In genomic region chr3:114333180-114333922, GRCh38 we compare ENCODE assay signal across 15 cellular contexts. TPM values are rescaled to one million over a fixed set of nuclear protein-coding genes. Genes with fewer than 3 reads are reported as not detected.
DNase-seq lines count a peak whose midpoint lies in the region; ATAC-seq and TF ChIP-seq lines count a peak whose summit lies in the region.
"Had no signal": no experiment of that assay in that cellular context is flagged by ENCODE, and none has a peak within 500 bp of the region (broad histone marks: within the 10 kb centered on the region; RNA-seq: fewer than 3 reads in every experiment).

No MANE protein-coding gene starts in this region.

- no peaks in the 10 kb centered on the region for H3K9me3 ChIP-seq in WERI-Rb-1 (ENCODE audit: severe bottlenecking)
- H3K9me3 ChIP-seq: transverse colon had no signal

- H3K27me3 ChIP-seq in WERI-Rb-1 (ENCODE audit: insufficient read depth, low read depth, severe bottlenecking) = no peaks in the 10 kb centered on the region
- H3K27me3 ChIP-seq: transverse colon had no signal

- POLR2A ChIA-PET in activated CD4-positive, alpha-beta memory T cell treated with anti-CD3 and anti-CD28 coated beads for 36 hours (lab: Charles Lee) = interaction anchor here (1.0 to 1.5 kb wide), 2 partner anchors 12 to 37 kb away, joined by 3 to 7 read pairs; no protein-coding TSS in a partner anchor

- CTCF ChIA-PET in activated CD4-positive, alpha-beta memory T cell treated with anti-CD3 and anti-CD28 coated beads for 36 hours (lab: Charles Lee) = interaction anchor here (0.7 to 4.7 kb wide), 6 partner anchors 9 to 50 kb away, joined by 3 to 34 read pairs (median 5); no protein-coding TSS in a partner anchor

- no peak overlapping the region for H3K27ac ChIP-seq in WERI-Rb-1
- H3K27ac ChIP-seq: transverse colon had no signal

- DNase-seq in activated T-cell treated with anti-CD3 and anti-CD28 coated beads, Interleukin-2, amount 50 U/mL, for 72 hours = no peak
- DNase-seq in activated T-cell treated with anti-CD3 and anti-CD28 coated beads for 4 hours (no peak), fibroblast of mammary gland (ENCODE audit: low read depth) (peak; percentile 25), superior temporal gyrus (ENCODE audit: extremely low spot score) (peak; percentile 53), WERI-Rb-1 (no peak), NCI-H128 (lab: John Stamatoyannopoulos, UW; ENCODE audit: unreplicated experiment) (no peak)
- no peak for DNase-seq in activated CD4-positive, alpha-beta memory T cell treated with anti-CD3 and anti-CD28 coated beads for 36 hours
- DNase-seq: ACHN; activated CD8-positive, alpha-beta memory T cell treated with anti-CD3 and anti-CD28 coated beads for 24 hours; DMS79 treated with DMSO at 0.1 percent for 48 hours; NCI-H1092 treated with DMSO at 0.1 percent for 48 hours; transverse colon had no signal

- no peaks in the 10 kb centered on the region for H3K36me3 ChIP-seq in WERI-Rb-1
- H3K36me3 ChIP-seq: transverse colon had no signal

- peak; percentile 34 to 49 for ATAC-seq in activated T-cell treated with anti-CD3 and anti-CD28 coated beads, Interleukin-2, amount 50 U/mL, for 72 hours (replicated peaks in 1 of 2)
- ATAC-seq in HG03280 (IDR thresholded peaks at IDR 0.05; ENCODE audit: unreplicated experiment) = no peak

- peaks cover 4 to 6% of the 10 kb centered on the region in 2 donors for H3K9me3 Mint-ChIP-seq in activated T-cell treated with anti-CD3 and anti-CD28 coated beads, Interleukin-2, amount 50 U/mL, for 72 hours
- H3K9me3 Mint-ChIP-seq in activated CD4-positive, alpha-beta memory T cell treated with anti-CD3 and anti-CD28 coated beads for 36 hours = no peaks in the 10 kb centered on the region

- intact Hi-C loops in activated CD4-positive, alpha-beta memory T cell treated with anti-CD3 and anti-CD28 coated beads for 36 hours (cut with micrococcal nuclease) = loop anchor here (2.0 kb wide), 1 partner anchor 27 kb away; no protein-coding TSS in a partner anchor

- TF ChIP-seq CTCF in fibroblast of mammary gland (conservative IDR thresholded peaks at IDR 0.05; ENCODE audit: control insufficient read depth, insufficient read depth, low read depth, low read length) (no peak), WERI-Rb-1 (IDR thresholded peaks at IDR 0.05; ENCODE audit: low read depth, low read length) (no peak)

- H3K27me3 Mint-ChIP-seq in activated T-cell treated with anti-CD3 and anti-CD28 coated beads, Interleukin-2, amount 50 U/mL, for 72 hours (ENCODE audit: low read depth) = no peaks in the 10 kb centered on the region
- H3K27me3 Mint-ChIP-seq in activated CD4-positive, alpha-beta memory T cell treated with anti-CD3 and anti-CD28 coated beads for 36 hours = no peaks in the 10 kb centered on the region

- peaks cover 13 to 19% of the 10 kb centered on the region in 2 donors for H3K36me3 Mint-ChIP-seq in activated T-cell treated with anti-CD3 and anti-CD28 coated beads, Interleukin-2, amount 50 U/mL, for 72 hours (ENCODE audit: insufficient read depth in 2 of 2)
- H3K36me3 Mint-ChIP-seq in activated CD4-positive, alpha-beta memory T cell treated with anti-CD3 and anti-CD28 coated beads for 36 hours = peaks cover 14% of the 10 kb centered on the region

- peak overlapping the region; percentile 98 for H3K27ac Mint-ChIP-seq in activated T-cell treated with anti-CD3 and anti-CD28 coated beads, Interleukin-2, amount 50 U/mL, for 72 hours
- peak overlapping the region; percentile 93 for H3K27ac Mint-ChIP-seq in activated CD4-positive, alpha-beta memory T cell treated with anti-CD3 and anti-CD28 coated beads for 36 hours
- H3K27ac Mint-ChIP-seq: mesothelial cell of epicardium had no signal

- peaks cover 92% of the 10 kb centered on the region for H3K4me1 Mint-ChIP-seq in activated T-cell treated with anti-CD3 and anti-CD28 coated beads, Interleukin-2, amount 50 U/mL, for 72 hours (ENCODE audit: low read depth)
- peaks cover 89% of the 10 kb centered on the region for H3K4me1 Mint-ChIP-seq in activated CD4-positive, alpha-beta memory T cell treated with anti-CD3 and anti-CD28 coated beads for 36 hours (ENCODE audit: low read depth)
- H3K4me1 Mint-ChIP-seq: mesothelial cell of epicardium had no signal

- H3K4me3 ChIP-seq in fibroblast of mammary gland (ENCODE audit: control insufficient read depth, low read depth, low read length) (no peak overlapping the region), WERI-Rb-1 (ENCODE audit: low read depth, low read length) (no peak overlapping the region)
- H3K4me3 ChIP-seq: transverse colon had no signal

- peak overlapping the region; percentile 40 to 84 for H3K4me3 Mint-ChIP-seq in activated T-cell treated with anti-CD3 and anti-CD28 coated beads, Interleukin-2, amount 50 U/mL, for 72 hours
- H3K4me3 Mint-ChIP-seq in activated CD4-positive, alpha-beta memory T cell treated with anti-CD3 and anti-CD28 coated beads for 36 hours = peak overlapping the region; percentile 41
- H3K4me3 Mint-ChIP-seq: mesothelial cell of epicardium had no signal

RNA-seq across cellular contexts. Expression of gene TIGIT, which starts 39.5 kb away (rescaled TPM):
- total RNA-seq in activated T-cell treated with anti-CD3 and anti-CD28 coated beads, Interleukin-2, amount 50 U/mL, for 72 hours = 10 to 100 TPM; 77.2 to 80.2 TPM
- total RNA-seq in activated CD4-positive, alpha-beta memory T cell treated with anti-CD3 and anti-CD28 coated beads for 36 hours = 10 to 100 TPM; 57.0 to 63.8 TPM
- total RNA-seq: mesothelial cell of epicardium, renal cortical epithelial cell had no signal

Comparison
In these comparisons a context has a peak if more than half of its experiments do, and no peak if none do; other contexts are left out.
1. DNase-seq: peak in fibroblast of mammary gland (single experiment) and superior temporal gyrus (single experiment); none in activated T-cell treated with anti-CD3 and anti-CD28 coated beads, Interleukin-2, amount 50 U/mL, for 72 hours (0 of 2), activated T-cell treated with anti-CD3 and anti-CD28 coated beads for 4 hours (single experiment), activated CD4-positive, alpha-beta memory T cell treated with anti-CD3 and anti-CD28 coated beads for 36 hours (single experiment), WERI-Rb-1 (single experiment) and NCI-H128 (single experiment).